1 cellular context compared by ENCODE assay signal in the genomic region with DNA sequence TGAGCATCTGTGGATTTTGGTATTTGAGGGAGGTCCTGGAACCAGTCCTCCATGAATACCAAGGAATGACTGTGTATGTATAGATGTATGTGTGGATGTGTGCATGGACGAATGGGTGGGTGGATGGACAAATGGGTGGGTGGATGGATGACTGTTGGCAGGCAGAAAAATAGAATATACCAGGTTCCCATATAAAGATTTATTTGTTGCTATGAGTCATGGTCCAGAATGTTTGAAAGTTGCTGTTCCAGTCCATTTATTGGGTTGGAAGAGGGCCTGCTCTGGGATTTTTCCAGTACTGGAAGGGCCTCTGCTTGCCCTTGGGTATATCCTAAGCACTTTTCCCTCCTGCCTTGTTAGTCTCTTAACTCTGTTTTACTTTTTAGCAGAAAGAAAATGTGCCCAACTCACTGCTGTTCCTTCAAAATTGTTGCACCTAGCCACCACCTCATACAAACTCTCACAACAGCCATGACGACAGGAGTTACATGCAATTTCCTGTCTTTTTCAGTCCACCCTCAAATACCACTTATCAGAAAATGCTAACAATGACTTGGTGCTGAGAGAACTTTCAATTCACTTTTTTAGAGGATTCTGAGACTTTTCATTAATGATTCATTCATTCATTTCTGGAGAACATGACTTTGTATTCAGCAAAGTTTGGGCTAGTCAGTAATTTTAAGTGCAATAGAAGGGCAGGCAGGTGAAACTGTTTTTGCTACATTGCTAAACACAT.
TF ChIP-seq lines count a peak whose summit lies in the region.

No MANE protein-coding gene starts in this region.

TF ChIP-seq in SK-N-SH, 30 proteins besides CTCF, POLR2A, EP300 and RAD21 (continued from another document):
- no peak for TF ChIP-seq USF2 (IDR thresholded peaks at IDR 0.05; ENCODE audit: borderline replicate concordance, low read depth, low read length)
- no peak for TF ChIP-seq TEAD4 (IDR thresholded peaks at IDR 0.05; ENCODE audit: borderline replicate concordance, insufficient read depth)
